ENCODE assay signal across 8 cellular contexts in the genomic region with DNA sequence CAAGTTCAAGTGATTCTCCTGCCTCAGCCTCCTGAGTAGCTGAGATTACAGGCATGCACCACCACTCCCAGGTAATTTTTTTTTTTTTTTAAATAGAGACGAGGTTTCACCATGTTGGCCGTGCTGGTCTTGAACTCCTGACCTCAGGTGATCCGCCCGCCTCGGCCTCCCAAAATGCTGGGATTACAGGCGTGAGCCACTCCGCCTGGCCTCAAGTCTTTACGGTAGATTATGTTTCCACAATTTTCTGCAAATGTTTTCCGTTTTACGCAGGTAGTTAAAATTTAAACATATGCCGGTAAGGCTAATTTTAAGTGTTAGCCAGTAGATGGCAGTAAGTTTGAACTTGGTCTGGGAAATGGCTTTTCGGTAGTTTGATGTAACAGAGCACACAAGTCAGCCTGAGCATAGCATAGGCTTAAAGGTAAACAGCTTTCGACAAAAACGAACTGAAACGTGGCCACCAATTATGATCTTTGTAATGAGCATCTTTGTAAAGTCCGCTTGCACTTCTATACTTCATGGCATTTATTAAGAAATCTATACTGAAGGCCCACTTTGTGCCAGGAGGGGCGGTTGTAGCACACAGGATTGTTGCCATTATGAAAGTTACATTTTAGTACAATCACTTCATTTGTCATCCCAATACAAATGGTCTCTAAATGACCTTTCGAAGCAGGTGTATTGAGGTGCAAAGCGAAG. TPM values are rescaled to one million over a fixed set of nuclear protein-coding genes. Genes with fewer than 3 reads are reported as not detected.
DNase-seq lines count a peak whose midpoint lies in the region; ATAC-seq, FAIRE-seq and TF ChIP-seq lines count a peak whose summit lies in the region.

No MANE protein-coding gene starts in this region.

- H3K27ac ChIP-seq in kidney (ENCODE audit: low read depth in 2 of 2, low read length in 2 of 2) (no peak overlapping the region), tibial nerve (no peak overlapping the region)

- POLR2A ChIA-PET in MCF 10A (lab: Yijun Ruan, JAX) = interaction anchor here (0.5 to 1.4 kb wide), 4 partner anchors 78 to 403 kb away, joined by 3 read pairs; a partner anchor contains a TSS

- H3K27me3 ChIP-seq in tibial nerve = no peaks in the 10 kb centered on the region

- H3K27me3 Mint-ChIP-seq in MCF 10A (ENCODE audit: insufficient read depth, unreplicated experiment) = no peaks in the 10 kb centered on the region

- H3K9me3 Mint-ChIP-seq in MCF 10A (ENCODE audit: unreplicated experiment) = peaks cover 12% of the 10 kb centered on the region

- 39 to 43% methylated on average over 19 of the region's 19 CpGs for WGBS in tibial nerve, 2 donors

- TF ChIP-seq CTCF in GM12864 (IDR thresholded peaks at IDR 0.05; ENCODE audit: low read depth, low read length, missing control alignments) = peak; percentile 65
- TF ChIP-seq CTCF in MCF 10A (IDR thresholded peaks at IDR 0.05; ENCODE audit: unreplicated experiment) = peak; percentile 49
- TF ChIP-seq CTCF in kidney (IDR thresholded peaks at IDR 0.05; ENCODE audit: borderline replicate concordance, extremely low read depth, insufficient read depth) = peak; percentile 54
- TF ChIP-seq CTCF in tibial nerve (IDR thresholded peaks at IDR 0.05) = peak; percentile 25 to 49 (median 41)

- peak; percentile 71 for ATAC-seq in HG03066 (IDR thresholded peaks at IDR 0.05; ENCODE audit: low read depth, unreplicated experiment)
- ATAC-seq in HG02588 (IDR thresholded peaks at IDR 0.05; ENCODE audit: unreplicated experiment) = no peak

- no peak overlapping the region for H3K27ac Mint-ChIP-seq in MCF 10A (ENCODE audit: low read depth, unreplicated experiment)

- FAIRE-seq in kidney (lab: Jason Lieb, UNC) = peak; percentile 73

- no peaks in the 10 kb centered on the region for H3K36me3 Mint-ChIP-seq in MCF 10A (ENCODE audit: insufficient read depth, unreplicated experiment)

- H3K4me1 Mint-ChIP-seq in MCF 10A (ENCODE audit: insufficient read depth, unreplicated experiment) = peaks cover 4% of the 10 kb centered on the region

- no TSS peak for BruUV-seq in MCF 10A (replicated peaks; lab: Mats Ljungman, UMichigan)

- CTCF ChIA-PET in MCF 10A (lab: Yijun Ruan, JAX) = interaction anchor here (0.5 to 8.9 kb wide), 38 partner anchors 9 to 1031 kb away, joined by 3 to 124 read pairs (median 4); no protein-coding TSS in a partner anchor

- no peak for TF ChIP-seq EP300 in tibial nerve (IDR thresholded peaks at IDR 0.05)

- H3K36me3 ChIP-seq in kidney (ENCODE audit: control insufficient read depth in 1 of 2, insufficient read depth in 2 of 2, low read length in 2 of 2) = no peaks in the 10 kb centered on the region
- H3K36me3 ChIP-seq in tibial nerve = no peaks in the 10 kb centered on the region

- H3K9me3 ChIP-seq in kidney (ENCODE audit: control insufficient read depth in 1 of 2, low read length in 2 of 2) (peaks cover 0 to 3% of the 10 kb centered on the region in 2 donors), tibial nerve (peaks cover 0 to 6% (median 0%) of the 10 kb centered on the region in 4 donors)

- H3K4me1 ChIP-seq in kidney (ENCODE audit: control insufficient read depth in 1 of 2, insufficient read depth in 1 of 2, low read depth in 1 of 2, low read length in 2 of 2) (no peaks in the 10 kb centered on the region), tibial nerve (no peaks in the 10 kb centered on the region)

- H3K9ac ChIP-seq in kidney (ENCODE audit: low read length in 2 of 2) = no peak overlapping the region

- intact Hi-C loops in MCF 10A (cut with micrococcal nuclease) (loop anchor here (1.0 to 5.0 kb wide), 3 partner anchors 123 to 551 kb away; a partner anchor contains a TSS), kidney (cut with DNase I) (no loop called here)

- H3K4me3 ChIP-seq in GM12864 (ENCODE audit: low read depth, low read length) (no peak overlapping the region), kidney (ENCODE audit: low read length in 2 of 2) (peak overlapping the region; percentile 12 to 42), tibial nerve (no peak overlapping the region)

- DNase-seq in AG08396 (ENCODE audit: low spot score) (peak; percentile 49), GM12864 (ENCODE audit: low read depth) (peak; percentile 19), NCI-H774 (lab: John Stamatoyannopoulos, UW) (peak; percentile 53), MCF 10A (ENCODE audit: unreplicated experiment) (peak; percentile 65), kidney (no peak), tibial nerve (ENCODE audit: low spot score in 2 of 2) (no peak)

- no peak for TF ChIP-seq POLR2A in tibial nerve (IDR thresholded peaks at IDR 0.05)

- peak overlapping the region; percentile 42 for H3K4me3 Mint-ChIP-seq in MCF 10A (ENCODE audit: unreplicated experiment)

RNA-seq across cellular contexts. Expression of a gene that starts 31.1 kb away (rescaled TPM):
- total RNA-seq in MCF 10A (2022) (not detected in 2 replicates), kidney (not detected), tibial nerve (not detected)
- 0.22 TPM for polyA plus RNA-seq in kidney (ENCODE audit: insufficient read depth, low read depth, low replicate concordance)

Comparison
In these comparisons a context has a peak if more than half of its experiments do, and no peak if none do; other contexts are left out.
1. DNase-seq: peak in AG08396 (single experiment), GM12864 (single experiment), NCI-H774 (single experiment) and MCF 10A (single experiment); none in kidney (single experiment) and tibial nerve (0 of 2).
2. H3K4me3 ChIP-seq: peak in kidney (2 of 2); none in GM12864 (single experiment) and tibial nerve (0 of 4).
3. Peak in every context shown above with its lines, with median percentiles within 50 percentile points of each other: CTCF ChIP-seq.